Comparison of ENCODE assay signal across 10 cellular contexts in the genomic region with DNA sequence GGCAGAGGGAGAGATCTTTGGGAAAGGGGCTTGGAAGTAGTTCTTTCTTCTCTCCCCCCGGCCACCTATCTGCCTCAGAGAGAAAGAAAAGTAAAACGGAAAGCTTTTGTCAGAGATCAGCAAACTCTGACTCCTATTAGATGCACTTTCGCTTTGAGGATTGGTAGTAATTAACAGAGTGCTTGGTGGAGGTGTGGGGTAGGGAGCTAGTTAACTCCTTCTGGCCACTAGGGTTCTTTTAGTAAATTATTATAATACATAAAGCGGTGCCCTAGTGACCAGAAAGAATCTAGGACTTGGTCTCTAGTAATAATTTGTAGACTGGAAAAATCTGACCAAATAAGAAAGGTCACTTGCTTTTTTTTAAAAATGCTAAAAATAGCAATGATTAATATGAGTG. TPM values are rescaled to one million over a fixed set of nuclear protein-coding genes. Genes with fewer than 3 reads are reported as not detected.
DNase-seq lines count a peak whose midpoint lies in the region; ATAC-seq and TF ChIP-seq lines count a peak whose summit lies in the region.
"Had no signal": no experiment of that assay in that cellular context is flagged by ENCODE, and none has a peak within 500 bp of the region (broad histone marks: within the 10 kb centered on the region; RNA-seq: fewer than 3 reads in every experiment).

No MANE protein-coding gene starts in this region.

- CTCF ChIA-PET in CD8-positive, alpha-beta T cell (lab: Charles Lee), result no interaction called here

- no peak for DNase-seq in CD8-positive, alpha-beta T cell
- peak; percentile 82 for DNase-seq in NCI-H69 (lab: John Stamatoyannopoulos, UW)
- no peak for DNase-seq in Kasumi-1 (lab: John Stamatoyannopoulos, UW)
- DNase-seq in NCI-H510A treated with DMSO at 0.1 percent for 48 hours (lab: John Stamatoyannopoulos, UW), result no peak
- no peak for DNase-seq in 8988T

- no peaks in the 10 kb centered on the region for H3K36me3 ChIP-seq in CD8-positive, alpha-beta T cell (ENCODE audit: insufficient read depth, low read length)
- H3K36me3 ChIP-seq in gastroesophageal sphincter, result no peaks in the 10 kb centered on the region

- intact Hi-C loops in CD8-positive, alpha-beta T cell (cut with DNase I, micrococcal nuclease), result no loop called here

- WGBS in gastroesophageal sphincter (ENCODE audit: low coverage in 1 of 2), 2 donors, result 15 to 32% methylated on average over 4 of the region's 4 CpGs

- TF ChIP-seq EP300 in gastroesophageal sphincter (IDR thresholded peaks at IDR 0.05), result no peak

- H3K9me3 ChIP-seq in CD8-positive, alpha-beta T cell (ENCODE audit: low read length), result no peaks in the 10 kb centered on the region
- no peaks in the 10 kb centered on the region for H3K9me3 ChIP-seq in gastroesophageal sphincter

- peaks cover 7% of the 10 kb centered on the region for H3K27me3 Mint-ChIP-seq in CD8-positive, alpha-beta T cell (ENCODE audit: low read depth)
- H3K27me3 Mint-ChIP-seq in stimulated activated naive CD8-positive, alpha-beta T cell treated with anti-CD3 and anti-CD28 coated beads, Interleukin-15, Interleukin-2, amounts not matched to agents 100 ng/mL and 50 ng/mL, for 24 hours, result peaks cover 27% of the 10 kb centered on the region

- no peaks in the 10 kb centered on the region for H3K4me1 ChIP-seq in CD8-positive, alpha-beta T cell (ENCODE audit: insufficient read depth, low read length)
- peaks cover 0 to 23% (median 0%) of the 10 kb centered on the region in 3 donors for H3K4me1 ChIP-seq in gastroesophageal sphincter

- no peak for TF ChIP-seq POLR2A in gastroesophageal sphincter (IDR thresholded peaks at IDR 0.05)

- no peak overlapping the region for H3K4me3 ChIP-seq in CD8-positive, alpha-beta T cell (ENCODE audit: low read depth, low read length)
- H3K4me3 ChIP-seq in gastroesophageal sphincter, result peak overlapping the region; percentile 34 to 40

- no peaks in the 10 kb centered on the region for H3K9me3 Mint-ChIP-seq in CD8-positive, alpha-beta T cell
- no peaks in the 10 kb centered on the region for H3K9me3 Mint-ChIP-seq in stimulated activated naive CD8-positive, alpha-beta T cell treated with anti-CD3 and anti-CD28 coated beads, Interleukin-15, Interleukin-2, amounts not matched to agents 100 ng/mL and 50 ng/mL, for 24 hours

- POLR2A ChIA-PET in CD8-positive, alpha-beta T cell (lab: Charles Lee), result interaction anchor here (1.4 kb wide), 1 partner anchor 8 kb away, joined by 3 read pairs; no protein-coding TSS in a partner anchor

- no peak overlapping the region for H3K27ac Mint-ChIP-seq in CD8-positive, alpha-beta T cell
- H3K27ac Mint-ChIP-seq in stimulated activated naive CD8-positive, alpha-beta T cell treated with anti-CD3 and anti-CD28 coated beads, Interleukin-15, Interleukin-2, amounts not matched to agents 100 ng/mL and 50 ng/mL, for 24 hours, result no peak overlapping the region

- TF ChIP-seq CTCF in CD8-positive, alpha-beta T cell (IDR thresholded peaks at IDR 0.05), result no peak
- no peak for TF ChIP-seq CTCF in gastroesophageal sphincter (IDR thresholded peaks at IDR 0.05)

- H3K4me1 Mint-ChIP-seq in CD8-positive, alpha-beta T cell (ENCODE audit: low read depth), result peaks cover 10% of the 10 kb centered on the region
- H3K4me1 Mint-ChIP-seq in stimulated activated naive CD8-positive, alpha-beta T cell treated with anti-CD3 and anti-CD28 coated beads, Interleukin-15, Interleukin-2, amounts not matched to agents 100 ng/mL and 50 ng/mL, for 24 hours (ENCODE audit: low read depth), result peaks cover 14% of the 10 kb centered on the region

- peak overlapping the region; percentile 51 for H3K4me3 Mint-ChIP-seq in CD8-positive, alpha-beta T cell
- peak overlapping the region; percentile 74 for H3K4me3 Mint-ChIP-seq in stimulated activated naive CD8-positive, alpha-beta T cell treated with anti-CD3 and anti-CD28 coated beads, Interleukin-15, Interleukin-2, amounts not matched to agents 100 ng/mL and 50 ng/mL, for 24 hours

- H3K27me3 ChIP-seq in CD8-positive, alpha-beta T cell (ENCODE audit: insufficient read depth, low read length), result no peaks in the 10 kb centered on the region
- H3K27me3 ChIP-seq in gastroesophageal sphincter, result peaks cover 6% of the 10 kb centered on the region

- no peak overlapping the region for H3K27ac ChIP-seq in CD8-positive, alpha-beta T cell (ENCODE audit: low read depth, low read length)
- peak overlapping the region; percentile 37 to 77 (median 66) for H3K27ac ChIP-seq in gastroesophageal sphincter
- H3K27ac ChIP-seq: epithelial cell of prostate, HL-60 had no signal

- no peak for ATAC-seq in CD8-positive, alpha-beta T cell
- ATAC-seq in GM19467 (IDR thresholded peaks at IDR 0.05; ENCODE audit: unreplicated experiment) (peak; percentile 97), gastroesophageal sphincter (no peak)

- no peaks in the 10 kb centered on the region for H3K36me3 Mint-ChIP-seq in CD8-positive, alpha-beta T cell
- no peaks in the 10 kb centered on the region for H3K36me3 Mint-ChIP-seq in stimulated activated naive CD8-positive, alpha-beta T cell treated with anti-CD3 and anti-CD28 coated beads, Interleukin-15, Interleukin-2, amounts not matched to agents 100 ng/mL and 50 ng/mL, for 24 hours (ENCODE audit: low read depth)

RNA-seq across cellular contexts. Expression of a gene that starts 54.6 kb away (rescaled TPM):
- total RNA-seq in CD8-positive, alpha-beta T cell, result under 1 TPM in 1 of 2 experiments, not detected in 1; 0.50 TPM
- total RNA-seq in gastroesophageal sphincter, result 10 to 100 TPM in 2 of 4 donors, 1 to 10 TPM in 2; 4.8 to 24.6 (median 15.1) TPM
